8 cellular contexts compared by ENCODE assay signal in genomic region chr1:31705080-31705866, GRCh38. TPM values are rescaled to one million over a fixed set of nuclear protein-coding genes. Genes with fewer than 3 reads are reported as not detected.
DNase-seq lines count a peak whose midpoint lies in the region; ATAC-seq and TF ChIP-seq lines count a peak whose summit lies in the region.

No MANE protein-coding gene starts in this region.

- peaks cover 29% of the 10 kb centered on the region for H3K4me1 ChIP-seq in ovary (ENCODE audit: insufficient read depth)

- no peak for TF ChIP-seq POLR2A in ovary (IDR thresholded peaks at IDR 0.05)

- 16 to 29% (median 20%) methylated on average over 22 to 23 of the region's 23 CpGs for WGBS in ovary, 3 donors

- H3K27ac ChIP-seq in ovary, result peak overlapping the region; percentile 34 to 89

- TF ChIP-seq CTCF in ovary (IDR thresholded peaks at IDR 0.05) (peak in 2 of 3 donors; percentile 12 to 48), type B pancreatic cell (conservative IDR thresholded peaks at IDR 0.05) (no peak)

- H3K9me3 ChIP-seq in MG63 (no peaks in the 10 kb centered on the region), ovary (no peaks in the 10 kb centered on the region)

- H3K36me3 ChIP-seq in MG63 (peaks cover 9% of the 10 kb centered on the region), ovary (no peaks in the 10 kb centered on the region)

- peaks cover 30% of the 10 kb centered on the region for H3K27me3 Mint-ChIP-seq in type B pancreatic cell

- H3K27me3 ChIP-seq in MG63 (no peaks in the 10 kb centered on the region), ovary (no peaks in the 10 kb centered on the region)

- intact Hi-C loops in ovary (cut with DNase I), result loop anchor here in 1 of 4 donors (2.0 kb wide), 1 partner anchor 38 kb away; no protein-coding TSS in a partner anchor

- no peaks in the 10 kb centered on the region for H3K36me3 Mint-ChIP-seq in type B pancreatic cell

- DNase-seq in COLO668 (lab: John Stamatoyannopoulos, UW; ENCODE audit: unreplicated experiment), result peak; percentile 75
- peak; percentile 81 for DNase-seq in MG63
- DNase-seq in activated T-cell treated with anti-CD3 and anti-CD28 coated beads for 4 hours, result peak; percentile 41
- DNase-seq in fibroblast of peridontal ligament (ENCODE audit: extremely low read depth), result peak; percentile 50
- DNase-seq in ovary, result peak; percentile 81 to 85 (median 84)
- DNase-seq in type B pancreatic cell (ENCODE audit: extremely low spot score, unreplicated experiment), result no peak
- no peak for DNase-seq in NCI-H1092 treated with DMSO at 0.1 percent for 48 hours (lab: John Stamatoyannopoulos, UW)

- H3K27ac Mint-ChIP-seq in type B pancreatic cell, result peak overlapping the region; percentile 20

- peaks cover 66% of the 10 kb centered on the region for H3K4me1 Mint-ChIP-seq in type B pancreatic cell (ENCODE audit: unreplicated experiment)

- H3K4me3 ChIP-seq in MG63 (peak overlapping the region; percentile 67), ovary (no peak overlapping the region)

- H3K4me3 Mint-ChIP-seq in type B pancreatic cell, result peak overlapping the region; percentile 77

- no peaks in the 10 kb centered on the region for H3K9me3 Mint-ChIP-seq in type B pancreatic cell

- ATAC-seq in GM21390 (IDR thresholded peaks at IDR 0.05; ENCODE audit: unreplicated experiment), result no peak

- TF ChIP-seq EP300 in ovary (IDR thresholded peaks at IDR 0.05), result no peak

RNA-seq across cellular contexts. Expression of gene COL16A1, which starts 1.5 kb away (rescaled TPM):
- 156 and 192 TPM in 2 replicates for total RNA-seq in MG63 (2014; rRNA removed; shearing (Covaris generic); ENCODE audit: low replicate concordance)
- total RNA-seq in ovary (100 to 1,000 TPM in 5 of 7 donors, 10 to 100 TPM in 2; 64.4 to 237 (median 157) TPM), type B pancreatic cell (ENCODE audit: low replicate concordance) (4.6 and 53.5 TPM in 2 replicates)
- polyA plus RNA-seq in ovary, result 100 to 1,000 TPM in 1 of 2 donors, 10 to 100 TPM in 1; 19.8 to 194 TPM

RNA-seq across cellular contexts. Expression of gene ADGRB2, which starts 58.9 kb away (rescaled TPM):
- 3.4 and 8.5 TPM in 2 replicates for total RNA-seq in MG63 (2014; rRNA removed; shearing (Covaris generic); ENCODE audit: low replicate concordance)
- total RNA-seq in ovary (1 to 10 TPM in 6 of 7 donors, under 1 TPM in 1; 0.48 to 7.2 (median 1.6) TPM), type B pancreatic cell (ENCODE audit: low replicate concordance) (3.2 and 14.2 TPM in 2 replicates)
- polyA plus RNA-seq in ovary, result 1 to 10 TPM in 1 of 2 donors, under 1 TPM in 1; 0.30 to 2.6 TPM

Comparison
In these comparisons a context has a peak if more than half of its experiments do, and no peak if none do; other contexts are left out.
1. DNase-seq: peak in COLO668 (single experiment), MG63 (single experiment), activated T-cell treated with anti-CD3 and anti-CD28 coated beads for 4 hours (single experiment), fibroblast of peridontal ligament (single experiment) and ovary (5 of 5); none in type B pancreatic cell (single experiment) and NCI-H1092 treated with DMSO at 0.1 percent for 48 hours (single experiment).